ENCODE assay signal across 9 cellular contexts in genomic region chr1:13228343-13228781, GRCh38. TPM values are rescaled to one million over a fixed set of nuclear protein-coding genes. Genes with fewer than 3 reads are reported as not detected.
DNase-seq lines count a peak whose midpoint lies in the region; ATAC-seq and TF ChIP-seq lines count a peak whose summit lies in the region.
"Had no signal": no experiment of that assay in that cellular context is flagged by ENCODE, and none has a peak within 500 bp of the region (broad histone marks: within the 10 kb centered on the region; RNA-seq: fewer than 3 reads in every experiment).

No MANE protein-coding gene starts in this region.

- peak; percentile 50 for DNase-seq in GM12865 (ENCODE audit: low read depth)
- DNase-seq in NCI-H226 = peak; percentile 19
- peak; percentile 21 for DNase-seq in activated naive CD8-positive, alpha-beta T cell treated with anti-CD3 and anti-CD28 coated beads for 36 hours
- peak; percentile 50 to 69 for DNase-seq in stimulated activated CD4-positive, alpha-beta T cell treated with anti-CD3 and anti-CD28 coated beads, Interleukin-2, amount 100 ng/mL, for 24 hours
- no peak for DNase-seq in NOMO-1 (lab: John Stamatoyannopoulos, UW; ENCODE audit: unreplicated experiment in 2 of 2)

- no peaks in the 10 kb centered on the region for H3K9me3 Mint-ChIP-seq in activated naive CD8-positive, alpha-beta T cell treated with anti-CD3 and anti-CD28 coated beads for 36 hours
- H3K9me3 Mint-ChIP-seq: stimulated activated effector memory CD8-positive, alpha-beta T cell treated with anti-CD3 and anti-CD28 coated beads, Interleukin-12 subunit alpha, Interleukin-12 subunit beta, amount 100 ng/mL, for 72 hours had no signal

- ATAC-seq in GM18511 (IDR thresholded peaks at IDR 0.05; ENCODE audit: unreplicated experiment) (no peak), GM21381 (IDR thresholded peaks at IDR 0.05; ENCODE audit: unreplicated experiment) (no peak), GM18502 (IDR thresholded peaks at IDR 0.05; ENCODE audit: poor library complexity, unreplicated experiment) (no peak)
- ATAC-seq: stimulated activated effector memory CD8-positive, alpha-beta T cell treated with anti-CD3 and anti-CD28 coated beads, Interleukin-12 subunit alpha, Interleukin-12 subunit beta, amount 100 ng/mL, for 72 hours had no signal

- peak; percentile 69 for TF ChIP-seq CTCF in GM12865 (IDR thresholded peaks at IDR 0.05; ENCODE audit: insufficient read depth, low read depth, low read length, missing control alignments)

- H3K4me3 ChIP-seq in GM12865 (ENCODE audit: low read depth, low read length) = no peak overlapping the region

- no peaks in the 10 kb centered on the region for H3K36me3 Mint-ChIP-seq in activated naive CD8-positive, alpha-beta T cell treated with anti-CD3 and anti-CD28 coated beads for 36 hours
- H3K36me3 Mint-ChIP-seq: stimulated activated effector memory CD8-positive, alpha-beta T cell treated with anti-CD3 and anti-CD28 coated beads, Interleukin-12 subunit alpha, Interleukin-12 subunit beta, amount 100 ng/mL, for 72 hours had no signal

- no peak overlapping the region for H3K4me3 Mint-ChIP-seq in activated naive CD8-positive, alpha-beta T cell treated with anti-CD3 and anti-CD28 coated beads for 36 hours
- H3K4me3 Mint-ChIP-seq: stimulated activated effector memory CD8-positive, alpha-beta T cell treated with anti-CD3 and anti-CD28 coated beads, Interleukin-12 subunit alpha, Interleukin-12 subunit beta, amount 100 ng/mL, for 72 hours had no signal

- no peak overlapping the region for H3K27ac Mint-ChIP-seq in activated naive CD8-positive, alpha-beta T cell treated with anti-CD3 and anti-CD28 coated beads for 36 hours
- H3K27ac Mint-ChIP-seq: stimulated activated effector memory CD8-positive, alpha-beta T cell treated with anti-CD3 and anti-CD28 coated beads, Interleukin-12 subunit alpha, Interleukin-12 subunit beta, amount 100 ng/mL, for 72 hours had no signal

- H3K4me1 Mint-ChIP-seq in activated naive CD8-positive, alpha-beta T cell treated with anti-CD3 and anti-CD28 coated beads for 36 hours = no peaks in the 10 kb centered on the region
- H3K4me1 Mint-ChIP-seq: stimulated activated effector memory CD8-positive, alpha-beta T cell treated with anti-CD3 and anti-CD28 coated beads, Interleukin-12 subunit alpha, Interleukin-12 subunit beta, amount 100 ng/mL, for 72 hours had no signal

- H3K27me3 Mint-ChIP-seq in activated naive CD8-positive, alpha-beta T cell treated with anti-CD3 and anti-CD28 coated beads for 36 hours = peaks cover 10% of the 10 kb centered on the region

RNA-seq across cellular contexts. Expression of gene PRAMEF18, which starts 2.4 kb away (rescaled TPM):
- total RNA-seq in activated naive CD8-positive, alpha-beta T cell treated with anti-CD3 and anti-CD28 coated beads for 36 hours = not detected

RNA-seq across cellular contexts. Expression of gene PRAMEF5, which starts 25.6 kb away (rescaled TPM):
- total RNA-seq in activated naive CD8-positive, alpha-beta T cell treated with anti-CD3 and anti-CD28 coated beads for 36 hours = not detected

RNA-seq across cellular contexts. Expression of gene PRAMEF13, which starts 27.2 kb away (rescaled TPM):
- total RNA-seq in activated naive CD8-positive, alpha-beta T cell treated with anti-CD3 and anti-CD28 coated beads for 36 hours = not detected

RNA-seq across cellular contexts. Expression of gene PRAMEF8, which starts 56.6 kb away (rescaled TPM):
- total RNA-seq in activated naive CD8-positive, alpha-beta T cell treated with anti-CD3 and anti-CD28 coated beads for 36 hours = not detected

RNA-seq across cellular contexts. Expression of gene PRAMEF9, which starts 56.7 kb away (rescaled TPM):
- total RNA-seq in activated naive CD8-positive, alpha-beta T cell treated with anti-CD3 and anti-CD28 coated beads for 36 hours = not detected

Comparison
In these comparisons a context has a peak if more than half of its experiments do, and no peak if none do; other contexts are left out.
1. DNase-seq: peak in GM12865 (single experiment), NCI-H226 (single experiment), activated naive CD8-positive, alpha-beta T cell treated with anti-CD3 and anti-CD28 coated beads for 36 hours (single experiment) and stimulated activated CD4-positive, alpha-beta T cell treated with anti-CD3 and anti-CD28 coated beads, Interleukin-2, amount 100 ng/mL, for 24 hours (2 of 2); none in NOMO-1 (0 of 2).